9 cellular contexts compared by ENCODE assay signal in genomic region chr7:151459726-151460473, GRCh38. TPM values are rescaled to one million over a fixed set of nuclear protein-coding genes. Genes with fewer than 3 reads are reported as not detected.
A peak's percentile ranks its signal among the peaks of the same experiment; 100 is the strongest.
DNase-seq lines count a peak whose midpoint lies in the region; ATAC-seq, FAIRE-seq and TF ChIP-seq lines count a peak whose summit lies in the region.
"Had no signal": no experiment of that assay in that cellular context is flagged by ENCODE, and none has a peak within 500 bp of the region (broad histone marks: within the 10 kb centered on the region; RNA-seq: fewer than 3 reads in every experiment).

No MANE protein-coding gene starts in this region.

- H3K4me1 Mint-ChIP-seq in astrocyte (ENCODE audit: low read depth, unreplicated experiment): peaks cover 21% of the 10 kb centered on the region
- H3K4me1 Mint-ChIP-seq in activated CD8-positive, alpha-beta T cell treated with anti-CD3 and anti-CD28 coated beads for 36 hours (ENCODE audit: low read depth): peaks cover 7% of the 10 kb centered on the region

- peak overlapping the region; percentile 82 for H3K4me2 ChIP-seq in astrocyte (ENCODE audit: low read length)
- H3K4me2 ChIP-seq: BLaER1 had no signal

- H3K27ac ChIP-seq in astrocyte (ENCODE audit: low read depth, low read length) (peak overlapping the region; percentile 8), rectal smooth muscle tissue (ENCODE audit: low read depth, low read length) (peak overlapping the region; percentile 99)
- H3K27ac ChIP-seq: BLaER1 had no signal

- H3K36me3 ChIP-seq in astrocyte (ENCODE audit: insufficient read depth, low read length) (peaks cover 9% of the 10 kb centered on the region), rectal smooth muscle tissue (ENCODE audit: control insufficient read depth, insufficient read depth, low read length) (peaks cover 3% of the 10 kb centered on the region)

- no peak for TF ChIP-seq CTCF in astrocyte (IDR thresholded peaks at IDR 0.05; ENCODE audit: insufficient read depth, low read depth, low read length)
- no peak for TF ChIP-seq CTCF in activated CD8-positive, alpha-beta T cell treated with anti-CD3 and anti-CD28 coated beads for 36 hours (IDR thresholded peaks at IDR 0.05)

- peak overlapping the region; percentile 85 for H3K27ac Mint-ChIP-seq in astrocyte (ENCODE audit: unreplicated experiment)
- H3K27ac Mint-ChIP-seq in activated CD8-positive, alpha-beta T cell treated with anti-CD3 and anti-CD28 coated beads for 36 hours: no peak overlapping the region

- peaks cover 15% of the 10 kb centered on the region for H3K9me3 ChIP-seq in astrocyte (ENCODE audit: insufficient read depth, low read depth, low read length)

- POLR2A ChIA-PET in activated CD8-positive, alpha-beta T cell treated with anti-CD3 and anti-CD28 coated beads for 36 hours (lab: Charles Lee): no interaction called here

- no peak for ATAC-seq in activated CD8-positive, alpha-beta T cell treated with anti-CD3 and anti-CD28 coated beads for 36 hours

- intact Hi-C loops in activated CD8-positive, alpha-beta T cell treated with anti-CD3 and anti-CD28 coated beads for 36 hours (cut with micrococcal nuclease): no loop called here

- peak overlapping the region; percentile 18 for H2AFZ ChIP-seq in astrocyte (ENCODE audit: low read depth, low read length)

- H3K4me3 ChIP-seq in astrocyte (ENCODE audit: insufficient read depth, low read depth, low read length) (peak overlapping the region; percentile 34), rectal smooth muscle tissue (ENCODE audit: low read length) (peak overlapping the region; percentile 55)
- H3K4me3 ChIP-seq: BLaER1 had no signal

- no peaks in the 10 kb centered on the region for H3K79me2 ChIP-seq in astrocyte (ENCODE audit: insufficient read depth, low read length)

- H3K9ac ChIP-seq in astrocyte (ENCODE audit: low read length) (peak overlapping the region; percentile 40), rectal smooth muscle tissue (ENCODE audit: low read length) (peak overlapping the region; percentile 53)
- H3K9ac ChIP-seq: BLaER1 had no signal

- peak overlapping the region; percentile 67 for H3K4me3 Mint-ChIP-seq in astrocyte (ENCODE audit: unreplicated experiment)
- H3K4me3 Mint-ChIP-seq in activated CD8-positive, alpha-beta T cell treated with anti-CD3 and anti-CD28 coated beads for 36 hours: no peak overlapping the region

- H4K20me1 ChIP-seq in astrocyte (ENCODE audit: insufficient read depth, low read length): no peaks in the 10 kb centered on the region
- H4K20me1 ChIP-seq: BLaER1 had no signal

- H3K9me3 Mint-ChIP-seq in astrocyte (ENCODE audit: unreplicated experiment): peaks cover 9% of the 10 kb centered on the region
- H3K9me3 Mint-ChIP-seq in activated CD8-positive, alpha-beta T cell treated with anti-CD3 and anti-CD28 coated beads for 36 hours: peaks cover 21% of the 10 kb centered on the region

- no peak for FAIRE-seq in astrocyte (lab: Jason Lieb, UNC)

- peaks cover 14% of the 10 kb centered on the region for H3K4me1 ChIP-seq in astrocyte (ENCODE audit: insufficient read depth, low read length)
- peaks cover 28% of the 10 kb centered on the region for H3K4me1 ChIP-seq in rectal smooth muscle tissue (ENCODE audit: control insufficient read depth, insufficient read depth, low read length)

- peaks cover 10% of the 10 kb centered on the region for H3K27me3 Mint-ChIP-seq in astrocyte (ENCODE audit: low read depth, unreplicated experiment)
- H3K27me3 Mint-ChIP-seq in activated CD8-positive, alpha-beta T cell treated with anti-CD3 and anti-CD28 coated beads for 36 hours: peaks cover 11% of the 10 kb centered on the region

- H3K27me3 ChIP-seq in astrocyte (ENCODE audit: insufficient read depth, low read length) (no peaks in the 10 kb centered on the region), rectal smooth muscle tissue (ENCODE audit: control insufficient read depth, insufficient read depth, low read length) (no peaks in the 10 kb centered on the region)
- H3K27me3 ChIP-seq: BLaER1 had no signal

- CTCF ChIA-PET in activated CD8-positive, alpha-beta T cell treated with anti-CD3 and anti-CD28 coated beads for 36 hours (lab: Charles Lee): interaction anchor here (1.3 to 3.6 kb wide), 2 partner anchors 11 to 172 kb away, joined by 3 to 32 read pairs; no protein-coding TSS in a partner anchor

- H3K36me3 Mint-ChIP-seq in astrocyte (ENCODE audit: low read depth, unreplicated experiment): peaks cover 32% of the 10 kb centered on the region
- peaks cover 20% of the 10 kb centered on the region for H3K36me3 Mint-ChIP-seq in activated CD8-positive, alpha-beta T cell treated with anti-CD3 and anti-CD28 coated beads for 36 hours (ENCODE audit: low read depth)

- DNase-seq in NCI-H748 (lab: John Stamatoyannopoulos, UW; ENCODE audit: unreplicated experiment) (peak; percentile 10), NCI-H748 treated with DMSO at 0.1 percent for 48 hours (lab: John Stamatoyannopoulos, UW) (no peak), astrocyte (ENCODE audit: low read depth) (peak; percentile 80), hepatic stellate cell (ENCODE audit: low spot score) (peak; percentile 83), NCI-H2081 treated with DMSO at 0.1 percent for 48 hours (lab: John Stamatoyannopoulos, UW) (no peak), germinal center (ENCODE audit: low spot score) (no peak)
- DNase-seq in activated CD8-positive, alpha-beta T cell treated with anti-CD3 and anti-CD28 coated beads for 36 hours: no peak

RNA-seq across cellular contexts. Expression of gene CRYGN, which starts 20.0 kb away (rescaled TPM):
- total RNA-seq in astrocyte: not detected in 2 replicates
- total RNA-seq in activated CD8-positive, alpha-beta T cell treated with anti-CD3 and anti-CD28 coated beads for 36 hours: under 1 TPM; 0.16 to 0.90 TPM

RNA-seq across cellular contexts. Expression of gene WDR86, which starts 50.1 kb away (rescaled TPM):
- total RNA-seq in astrocyte: 2.5 and 3.6 TPM in 2 replicates
- total RNA-seq in activated CD8-positive, alpha-beta T cell treated with anti-CD3 and anti-CD28 coated beads for 36 hours: under 1 TPM; 0.25 TPM

RNA-seq across cellular contexts. Expression of gene RHEB, which starts 59.8 kb away (rescaled TPM):
- total RNA-seq in astrocyte: 131 and 143 TPM in 2 replicates
- 10 to 100 TPM; 42.0 to 42.6 TPM for total RNA-seq in activated CD8-positive, alpha-beta T cell treated with anti-CD3 and anti-CD28 coated beads for 36 hours

Comparison
In these comparisons a context has a peak if more than half of its experiments do, and no peak if none do; other contexts are left out.
1. DNase-seq: peak in NCI-H748 (single experiment), astrocyte (single experiment) and hepatic stellate cell (single experiment); none in NCI-H748 treated with DMSO at 0.1 percent for 48 hours (single experiment), activated CD8-positive, alpha-beta T cell treated with anti-CD3 and anti-CD28 coated beads for 36 hours (single experiment), NCI-H2081 treated with DMSO at 0.1 percent for 48 hours (single experiment) and germinal center (single experiment).